In the genomic region with DNA sequence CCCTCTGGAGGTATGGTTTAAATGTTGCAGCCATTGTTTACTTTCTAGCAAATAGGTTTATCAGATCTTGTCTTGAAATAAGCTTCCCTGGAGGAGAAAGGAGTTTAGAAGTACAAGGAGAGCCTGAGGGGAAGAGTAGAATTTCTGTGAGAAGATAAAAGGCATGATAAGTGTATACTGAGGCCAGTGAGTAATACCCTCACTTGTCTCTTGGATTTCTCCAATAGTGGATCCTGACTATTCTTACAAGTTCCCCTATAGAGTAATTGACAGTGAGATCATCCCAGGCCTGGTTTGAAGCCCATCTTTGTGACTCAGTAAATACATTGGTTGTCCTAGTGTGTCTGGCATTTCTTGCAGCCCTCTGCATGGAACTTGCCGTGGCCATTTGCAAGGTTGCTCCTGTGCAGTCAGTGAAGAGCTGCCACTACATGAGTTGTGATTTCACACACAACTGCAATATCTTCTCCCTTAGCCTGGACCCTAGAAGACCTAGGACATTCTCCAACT, we compare ENCODE assay signal across 24 cellular contexts. TPM values are rescaled to one million over a fixed set of nuclear protein-coding genes. Genes with fewer than 3 reads are reported as not detected.
DNase-seq lines count a peak whose midpoint lies in the region; TF ChIP-seq lines count a peak whose summit lies in the region.
"Had no signal": no experiment of that assay in that cellular context is flagged by ENCODE, and none has a peak within 500 bp of the region (broad histone marks: within the 10 kb centered on the region; RNA-seq: fewer than 3 reads in every experiment).

No MANE protein-coding gene starts in this region.

- H3K27ac ChIP-seq in VCaP: peak overlapping the region; percentile 96
- peak overlapping the region; percentile 77 for H3K27ac ChIP-seq in mesodermal cell (ENCODE audit: low read depth, low read length, severe bottlenecking)
- H3K27ac ChIP-seq in smooth muscle cell (ENCODE audit: low read depth): peak overlapping the region; percentile 45
- no peak overlapping the region for H3K27ac ChIP-seq in adrenal gland
- H3K27ac ChIP-seq: BLaER1 had no signal

- no peaks in the 10 kb centered on the region for H3K27me3 ChIP-seq in smooth muscle cell (ENCODE audit: low read depth)
- no peaks in the 10 kb centered on the region for H3K27me3 ChIP-seq in adrenal gland
- H3K27me3 ChIP-seq: BE2C, BLaER1 had no signal

- peaks cover 5% of the 10 kb centered on the region for H3F3A ChIP-seq in smooth muscle cell (ENCODE audit: low read depth)

- no peak for TF ChIP-seq CTCF in VCaP (conservative IDR thresholded peaks at IDR 0.05)
- no peak for TF ChIP-seq CTCF in smooth muscle cell (IDR thresholded peaks at IDR 0.05; ENCODE audit: borderline replicate concordance, insufficient read depth, poor library complexity, severe bottlenecking)
- no peak for TF ChIP-seq CTCF in adrenal gland (IDR thresholded peaks at IDR 0.05)

- H3K4me3 ChIP-seq in mesodermal cell (ENCODE audit: extremely low read depth, insufficient read depth, low read length, poor library complexity, severe bottlenecking) (no peak overlapping the region), smooth muscle cell (no peak overlapping the region), adrenal gland (no peak overlapping the region)
- H3K4me3 ChIP-seq: BLaER1 had no signal

- intact Hi-C loops in adrenal gland (cut with DNase I): no loop called here

- H3K4me2 ChIP-seq in smooth muscle cell: no peak overlapping the region
- H3K4me2 ChIP-seq: BLaER1 had no signal

- H3K4me1 ChIP-seq in mesodermal cell (ENCODE audit: control insufficient read depth, insufficient read depth, low read length, poor library complexity, severe bottlenecking) (peaks cover 35% of the 10 kb centered on the region), smooth muscle cell (ENCODE audit: low read depth) (peaks cover 14% of the 10 kb centered on the region), adrenal gland (replicated peaks in 1 of 2) (no peaks in the 10 kb centered on the region)
- H3K4me1 ChIP-seq: BE2C, BLaER1 had no signal

- H3K9ac ChIP-seq in smooth muscle cell (ENCODE audit: low read depth): no peak overlapping the region
- H3K9ac ChIP-seq: BLaER1 had no signal

- 71 to 90% methylated on average over 1 of the region's 1 CpG for WGBS in mesodermal cell (ENCODE audit: insufficient coverage in 2 of 2), 2 experiments
- 32% methylated on average over 1 of the region's 1 CpG for WGBS in smooth muscle cell (ENCODE audit: low lambda C conversion rate)
- WGBS in adrenal gland, 4 donors: 71 to 100% (median 92%) methylated on average over 1 of the region's 1 CpG

- H3K36me3 ChIP-seq in mesodermal cell (ENCODE audit: control insufficient read depth, insufficient read depth, low read length): no peaks in the 10 kb centered on the region
- H3K36me3 ChIP-seq in smooth muscle cell (ENCODE audit: low read depth): no peaks in the 10 kb centered on the region
- no peaks in the 10 kb centered on the region for H3K36me3 ChIP-seq in adrenal gland (replicated peaks in 1 of 2)
- H3K36me3 ChIP-seq: BE2C, BLaER1 had no signal

- H2AFZ ChIP-seq in smooth muscle cell (ENCODE audit: low read depth): no peak overlapping the region

- DNase-seq in smooth muscle cell (lab: John Stamatoyannopoulos, UW; ENCODE audit: unreplicated experiment) (no peak), GM03348 (ENCODE audit: low spot score) (no peak), NCI-H2171 treated with DMSO at 0.1 percent for 48 hours (lab: John Stamatoyannopoulos, UW) (no peak), adrenal gland (no peak)
- DNase-seq: 8988T; ACHN; BE2C; C1 segment of cervical spinal cord; CD4-positive, alpha-beta memory T cell; CD4-positive, CD25-positive, alpha-beta regulatory T cell; CD8-positive, alpha-beta memory T cell; COR-L47; DMS 273 treated with DMSO at 0.1 percent for 48 hours; DMS153; DMS53; DMS79; DND-41; EL; GDM1 had no signal

- H3K79me2 ChIP-seq in smooth muscle cell (ENCODE audit: low read depth): no peaks in the 10 kb centered on the region

- H4K20me1 ChIP-seq in smooth muscle cell (ENCODE audit: low read depth): no peaks in the 10 kb centered on the region
- H4K20me1 ChIP-seq: BLaER1 had no signal

- no peak for TF ChIP-seq POLR2A in adrenal gland (IDR thresholded peaks at IDR 0.05)

- H3K9me3 ChIP-seq in mesodermal cell (ENCODE audit: control insufficient read depth, low read length): no peaks in the 10 kb centered on the region
- no peaks in the 10 kb centered on the region for H3K9me3 ChIP-seq in smooth muscle cell (replicated peaks; ENCODE audit: low read depth)
- no peaks in the 10 kb centered on the region for H3K9me3 ChIP-seq in adrenal gland (replicated peaks in 1 of 3)
- H3K9me3 ChIP-seq: BE2C had no signal

RNA-seq across cellular contexts. Expression of gene CHN2, which starts 41.6 kb away (rescaled TPM):
- 4.3 TPM for polyA plus RNA-seq in mesodermal cell (2013, experiment 1 of 2)
- polyA plus RNA-seq in mesodermal cell (2013, experiment 2 of 2): 3.9 TPM
- 14.0 and 20.7 TPM in 2 replicates for total RNA-seq in smooth muscle cell
- polyA plus RNA-seq in smooth muscle cell: 7.4 and 15.7 TPM in 2 replicates
- total RNA-seq in adrenal gland: 10 to 100 TPM in 5 of 8 donors, 1 to 10 TPM in 3; 2.7 to 20.5 (median 14.0) TPM
- polyA plus RNA-seq in adrenal gland: 1 to 10 TPM; 5.2 to 9.5 (median 6.8) TPM
- total RNA-seq: G401 had no signal
- polyA plus RNA-seq: AG04450 had no signal

Comparison
In these comparisons a context has a peak if more than half of its experiments do, and no peak if none do; other contexts are left out.
1. H3K27ac ChIP-seq: peak in VCaP (single experiment), mesodermal cell (single experiment) and smooth muscle cell (single experiment); none in adrenal gland (0 of 5).